8 cellular contexts compared by ENCODE assay signal in genomic region chr5:115543365-115543700, GRCh38. TPM values are rescaled to one million over a fixed set of nuclear protein-coding genes. Genes with fewer than 3 reads are reported as not detected.
DNase-seq lines count a peak whose midpoint lies in the region; ATAC-seq and TF ChIP-seq lines count a peak whose summit lies in the region.

No MANE protein-coding gene starts in this region.

- H3K36me3 ChIP-seq in Panc1 (ENCODE audit: control insufficient read depth, insufficient read depth, low read length) (peaks cover 18% of the 10 kb centered on the region), ovary (no peaks in the 10 kb centered on the region)

- no peak for TF ChIP-seq CTCF in Panc1 (IDR thresholded peaks at IDR 0.05)
- no peak for TF ChIP-seq CTCF in epithelial cell of proximal tubule (conservative IDR thresholded peaks at IDR 0.05; ENCODE audit: low read depth, low read length)
- TF ChIP-seq CTCF in ovary (IDR thresholded peaks at IDR 0.05) = no peak

- POLR2A ChIA-PET in Panc1 (lab: Charles Lee) = interaction anchor here (0.5 kb wide), 1 partner anchor 69 kb away, joined by 10 read pairs; no protein-coding TSS in a partner anchor

- no peak for ATAC-seq in Panc1
- no peak for ATAC-seq in HG02852 (IDR thresholded peaks at IDR 0.05; ENCODE audit: unreplicated experiment)

- in situ Hi-C loops in Panc1 (cut with HindIII; ENCODE audit: low pct_unique_long_range_greater_than_20kb, low sequenced_read_pairs) = no loop called here

- DNase-seq in ELR (ENCODE audit: low read depth) (peak; percentile 23), Panc1 (ENCODE audit: low read depth, low spot score) (no peak), epithelial cell of proximal tubule (ENCODE audit: low read depth) (no peak), ovary (no peak), AG08396 (ENCODE audit: low spot score) (no peak), posterior cingulate gyrus (no peak)
- DNase-seq in activated CD8-positive, alpha-beta memory T cell treated with anti-CD3 and anti-CD28 coated beads for 24 hours = no peak

- CTCF ChIA-PET in Panc1 (lab: Charles Lee) = no interaction called here

- H3K9me3 ChIP-seq in Panc1 (ENCODE audit: control insufficient read depth, insufficient read depth, low read depth, low read length) = peaks cover 4% of the 10 kb centered on the region; the same call in 1 of the 2 replicates
- H3K9me3 ChIP-seq in ovary = no peaks in the 10 kb centered on the region

- TF ChIP-seq POLR2A in ovary (IDR thresholded peaks at IDR 0.05) = no peak

- TSS peak; percentile 73 for BruUV-seq in Panc1 (replicated peaks; lab: Mats Ljungman, UMichigan)

- peaks cover 22% of the 10 kb centered on the region for H3K4me1 ChIP-seq in Panc1 (ENCODE audit: control insufficient read depth, insufficient read depth, low read length)
- H3K4me1 ChIP-seq in ovary (ENCODE audit: insufficient read depth) = peaks cover 6% of the 10 kb centered on the region

- no peak for TF ChIP-seq EP300 in ovary (IDR thresholded peaks at IDR 0.05)

- intact Hi-C loops in Panc1 (cut with micrococcal nuclease; ENCODE audit: unreplicated experiment) (no loop called here), ovary (cut with DNase I) (no loop called here), posterior cingulate gyrus (cut with DNase I) (loop anchor here (10.0 kb wide), 1 partner anchor 81 kb away; the partner anchor contains the start of gene TMED7)

- H3K27me3 ChIP-seq in Panc1 (ENCODE audit: control insufficient read depth, insufficient read depth, low read length) = no peaks in the 10 kb centered on the region
- no peaks in the 10 kb centered on the region for H3K27me3 ChIP-seq in ovary

- H3K4me3 ChIP-seq in Panc1 (ENCODE audit: low read depth in 2 of 2, low read length in 2 of 2) (peak overlapping the region; percentile 85 to 92), epithelial cell of proximal tubule (ENCODE audit: low read depth, low read length) (peak overlapping the region; percentile 83), ovary (peak overlapping the region; percentile 90)

- H3K27ac ChIP-seq in Panc1 (ENCODE audit: low read length) = peak overlapping the region; percentile 84
- H3K27ac ChIP-seq in ovary = peak overlapping the region; percentile 73 to 100

- 1 to 5% (median 1%) methylated on average over 8 of the region's 8 CpGs for WGBS in ovary, 3 donors

RNA-seq across cellular contexts. Expression of gene FEM1C, which starts 1.2 kb away (rescaled TPM):
- total RNA-seq in Panc1 (2021; ENCODE audit: unreplicated experiment) (10.4 TPM), epithelial cell of proximal tubule (11.0 and 14.4 TPM in 2 replicates), ovary (10 to 100 TPM; 11.0 to 16.6 (median 14.9) TPM)
- 3.0 TPM for polyA plus RNA-seq in Panc1 (2012; ENCODE audit: insufficient read length)
- polyA plus RNA-seq in ovary = 10 to 100 TPM in 1 of 2 donors, 1 to 10 TPM in 1; 6.5 to 11.7 TPM

RNA-seq across cellular contexts. Expression of gene TICAM2, which starts 58.9 kb away (rescaled TPM):
- total RNA-seq in Panc1 (2021; ENCODE audit: unreplicated experiment) = 1.6 TPM
- not detected for polyA plus RNA-seq in Panc1 (2012; ENCODE audit: insufficient read length)
- total RNA-seq in epithelial cell of proximal tubule = 1.2 and 1.7 TPM in 2 replicates
- total RNA-seq in ovary = 1 to 10 TPM; 1.0 to 6.4 (median 4.9) TPM
- 1 to 10 TPM; 2.2 to 3.1 TPM for polyA plus RNA-seq in ovary
